Comparison of ENCODE assay signal across 25 cellular contexts in the genomic region with DNA sequence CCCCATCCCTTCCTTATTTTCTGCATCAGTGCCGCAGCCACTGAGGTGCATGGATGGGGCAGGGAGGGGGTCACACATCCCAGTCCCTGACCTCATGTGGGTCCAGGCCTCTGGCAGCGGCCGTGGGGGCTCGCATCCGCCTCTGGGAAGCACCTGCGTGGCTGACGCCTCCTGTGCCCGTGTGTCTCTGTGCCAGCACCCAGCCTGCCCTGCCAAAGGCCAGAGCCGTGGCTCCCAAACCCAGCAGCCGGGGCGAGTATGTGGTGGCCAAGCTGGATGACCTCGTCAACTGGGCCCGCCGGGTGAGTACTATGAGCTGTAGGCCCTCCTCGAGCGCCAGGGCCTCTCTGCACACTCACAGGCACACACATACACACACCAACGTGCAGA.
"Had no signal": no experiment of that assay in that cellular context is flagged by ENCODE, and none has a peak within 500 bp of the region (broad histone marks: within the 10 kb centered on the region; RNA-seq: fewer than 3 reads in every experiment).

No MANE protein-coding gene starts in this region.

- H3K36me3 ChIP-seq: ovary had no signal

- FAIRE-seq: endothelial cell of umbilical vein had no signal

- ATAC-seq: effector memory CD8-positive, alpha-beta T cell; left lobe of liver had no signal

- H3K9me3 ChIP-seq: colonic mucosa, neutrophil, ovary, prostate gland, thoracic aorta, upper lobe of left lung, vagina had no signal

- H3K27ac ChIP-seq: colonic mucosa, neutrophil, ovary, prostate gland, thoracic aorta, upper lobe of left lung, vagina, WERI-Rb-1 had no signal

- H3K4me3 ChIP-seq: colonic mucosa, lung, ovary, prostate gland, thoracic aorta, upper lobe of left lung, vagina had no signal

- H3K27me3 ChIP-seq: colonic mucosa, neutrophil, ovary, upper lobe of left lung, vagina had no signal

- DNase-seq: activated CD4-positive, alpha-beta memory T cell treated with anti-CD3 and anti-CD28 coated beads for 36 hours; activated CD4-positive, alpha-beta T cell treated with anti-CD3 and anti-CD28 coated beads, Interleukin-2, amount 10 ng/mL, durations not matched to agents 24 days and 14 days; activated CD4-positive, CD25-positive, alpha-beta regulatory T cell treated with anti-CD3 and anti-CD28 coated beads, Interleukin-2, amount 50 U/mL, for 72 hours; activated CD8-positive, alpha-beta memory T cell treated with anti-CD3 and anti-CD28 coated beads, Interleukin-2, amount 50 U/mL, for 4 hours; activated gamma-delta T cell treated with Interleukin-2 at 50 U/mL for 16 hours; activated T-cell treated with anti-CD3 and anti-CD28 coated beads, Interleukin-2, amount 50 U/mL, for 24 hours; colonic mucosa; effector memory CD8-positive, alpha-beta T cell; immature natural killer cell; mesendoderm; natural killer cell; ovary; stimulated activated CD4-positive, alpha-beta T cell treated with anti-CD3 and anti-CD28 coated beads, Interleukin-15, amount 100 ng/mL, for 24 hours; stimulated activated naive CD4-positive, alpha-beta T cell; SW 1271; T-helper 9 cell; upper lobe of left lung; WERI-Rb-1 had no signal
